ENCODE assay signal across 10 cellular contexts in genomic region chr15:76309561-76310330, GRCh38. TPM values are rescaled to one million over a fixed set of nuclear protein-coding genes. Genes with fewer than 3 reads are reported as not detected.
DNase-seq lines count a peak whose midpoint lies in the region; ATAC-seq and TF ChIP-seq lines count a peak whose summit lies in the region.
"Had no signal": no experiment of that assay in that cellular context is flagged by ENCODE, and none has a peak within 500 bp of the region (broad histone marks: within the 10 kb centered on the region; RNA-seq: fewer than 3 reads in every experiment).

No MANE protein-coding gene starts in this region.

- no peak for ATAC-seq in Right ventricle myocardium superior (ENCODE audit: poor library complexity)
- no peak for ATAC-seq in thoracic aorta (ENCODE audit: insufficient number of reproducible peaks, low FRiP score, low read depth)

- H3K27me3 Mint-ChIP-seq in activated CD4-positive, alpha-beta memory T cell treated with anti-CD3 and anti-CD28 coated beads for 36 hours = no peaks in the 10 kb centered on the region

- H3K4me1 ChIP-seq in cardiac muscle cell (ENCODE audit: low read depth) (no peaks in the 10 kb centered on the region), iPS-20b (ENCODE audit: insufficient read depth, low read length) (peaks cover 7% of the 10 kb centered on the region; the same call in 1 of the 2 replicates), thoracic aorta (ENCODE audit: control insufficient read depth in 1 of 2, low read depth in 2 of 2) (peaks cover 10 to 11% of the 10 kb centered on the region in 2 donors)

- H3K27ac ChIP-seq in cardiac muscle cell (no peak overlapping the region), iPS-20b (ENCODE audit: low read length) (no peak overlapping the region), thoracic aorta (peak overlapping the region in 1 of 2 donors; percentile 90)

- peak overlapping the region; percentile 90 for H3K4me3 Mint-ChIP-seq in activated CD4-positive, alpha-beta memory T cell treated with anti-CD3 and anti-CD28 coated beads for 36 hours

- H3K4me1 Mint-ChIP-seq in activated CD4-positive, alpha-beta memory T cell treated with anti-CD3 and anti-CD28 coated beads for 36 hours (ENCODE audit: low read depth) = peaks cover 40% of the 10 kb centered on the region

- H3K27me3 ChIP-seq in cardiac muscle cell (no peaks in the 10 kb centered on the region), iPS-20b (ENCODE audit: insufficient read depth, low read length) (peaks cover 9% of the 10 kb centered on the region; the same call in 1 of the 2 replicates), thoracic aorta (replicated peaks; ENCODE audit: insufficient read depth) (no peaks in the 10 kb centered on the region)
- H3K27me3 ChIP-seq: SJSA1 had no signal

- POLR2A ChIA-PET in activated CD4-positive, alpha-beta memory T cell treated with anti-CD3 and anti-CD28 coated beads for 36 hours (lab: Charles Lee) = interaction anchor here (0.5 to 1.9 kb wide), 2 partner anchors 16 to 20 kb away, joined by 3 to 10 read pairs; no protein-coding TSS in a partner anchor

- peak in 1 of 2 donors; percentile 46 for DNase-seq in cardiac muscle cell (ENCODE audit: low read depth in 1 of 2, low spot score in 1 of 2)
- no peak for DNase-seq in Right ventricle myocardium superior
- DNase-seq in activated CD4-positive, alpha-beta memory T cell treated with anti-CD3 and anti-CD28 coated beads for 36 hours = no peak
- DNase-seq in thoracic aorta (ENCODE audit: low spot score) = no peak
- DNase-seq in HUDEP-2 (lab: John Stamatoyannopoulos, UW; ENCODE audit: unreplicated experiment in 76 of 76) = no peak
- DNase-seq in ureter (ENCODE audit: low spot score) = no peak
- no peak for DNase-seq in DMS 273 (lab: John Stamatoyannopoulos, UW; ENCODE audit: unreplicated experiment)

- peak overlapping the region; percentile 90 for H3K4me3 ChIP-seq in cardiac muscle cell
- H3K4me3 ChIP-seq in iPS-20b (ENCODE audit: low read length) = peak overlapping the region; percentile 92
- H3K4me3 ChIP-seq in thoracic aorta = peak overlapping the region; percentile 98

- H3K36me3 ChIP-seq in cardiac muscle cell (no peaks in the 10 kb centered on the region), iPS-20b (ENCODE audit: insufficient read depth, low read depth, low read length) (no peaks in the 10 kb centered on the region), thoracic aorta (no peaks in the 10 kb centered on the region)

- H3K9ac ChIP-seq in iPS-20b (ENCODE audit: low read depth, low read length) = peak overlapping the region; percentile 92; the same call in 1 of the 2 replicates

- H3K27ac Mint-ChIP-seq in activated CD4-positive, alpha-beta memory T cell treated with anti-CD3 and anti-CD28 coated beads for 36 hours = no peak overlapping the region

- H3K9me3 ChIP-seq in cardiac muscle cell (ENCODE audit: low read depth) = no peaks in the 10 kb centered on the region
- no peaks in the 10 kb centered on the region for H3K9me3 ChIP-seq in iPS-20b (ENCODE audit: insufficient read depth, low read depth, low read length)
- H3K9me3 ChIP-seq in thoracic aorta = no peaks in the 10 kb centered on the region
- H3K9me3 ChIP-seq: SJSA1 had no signal

- H3K36me3 Mint-ChIP-seq in activated CD4-positive, alpha-beta memory T cell treated with anti-CD3 and anti-CD28 coated beads for 36 hours = peaks cover 7% of the 10 kb centered on the region

- no peak for TF ChIP-seq CTCF in cardiac muscle cell (IDR thresholded peaks at IDR 0.05; ENCODE audit: low read depth, low read length)
- no peak for TF ChIP-seq CTCF in thoracic aorta (IDR thresholded peaks at IDR 0.05)

- H3K9me3 Mint-ChIP-seq in activated CD4-positive, alpha-beta memory T cell treated with anti-CD3 and anti-CD28 coated beads for 36 hours = no peaks in the 10 kb centered on the region

- CTCF ChIA-PET in activated CD4-positive, alpha-beta memory T cell treated with anti-CD3 and anti-CD28 coated beads for 36 hours (lab: Charles Lee) = no interaction called here

- intact Hi-C loops in Right ventricle myocardium superior (cut with DNase I) = no loop called here
- intact Hi-C loops in activated CD4-positive, alpha-beta memory T cell treated with anti-CD3 and anti-CD28 coated beads for 36 hours (cut with micrococcal nuclease) = loop anchor here (2.0 to 5.0 kb wide), 2 partner anchors 27 to 117 kb away; partner anchors contain the start of gene ISL2

RNA-seq across cellular contexts. Expression of gene ETFA, which starts 1.5 kb away (rescaled TPM):
- total RNA-seq in cardiac muscle cell = 117 and 152 TPM in 2 replicates
- 282 and 303 TPM in 2 replicates for polyA plus RNA-seq in cardiac muscle cell
- 539 TPM for total RNA-seq in Right ventricle myocardium superior
- total RNA-seq in activated CD4-positive, alpha-beta memory T cell treated with anti-CD3 and anti-CD28 coated beads for 36 hours = 100 to 1,000 TPM; 169 to 173 TPM
- total RNA-seq in thoracic aorta = 10 to 100 TPM; 56.9 to 57.1 TPM
- 123 TPM for total RNA-seq in ureter

RNA-seq across cellular contexts. Expression of gene ISL2, which starts 26.8 kb away (rescaled TPM):
- total RNA-seq in cardiac muscle cell (not detected in 2 replicates), Right ventricle myocardium superior (not detected), thoracic aorta (not detected), ureter (0.62 TPM)
- polyA plus RNA-seq in cardiac muscle cell = not detected in 2 replicates
- under 1 TPM; 0.15 to 0.19 TPM for total RNA-seq in activated CD4-positive, alpha-beta memory T cell treated with anti-CD3 and anti-CD28 coated beads for 36 hours
- total RNA-seq: cerebellum had no signal
